Comparison of ENCODE assay signal across 1 cellular context in genomic region chr6:25992413-25993037, GRCh38.
TF ChIP-seq lines count a peak whose summit lies in the region.

No MANE protein-coding gene starts in this region.

TF ChIP-seq in HepG2, 621 proteins besides CTCF, POLR2A, EP300 and RAD21 (continued from another document and continues in another):
- TF ChIP-seq, protein P1, sequence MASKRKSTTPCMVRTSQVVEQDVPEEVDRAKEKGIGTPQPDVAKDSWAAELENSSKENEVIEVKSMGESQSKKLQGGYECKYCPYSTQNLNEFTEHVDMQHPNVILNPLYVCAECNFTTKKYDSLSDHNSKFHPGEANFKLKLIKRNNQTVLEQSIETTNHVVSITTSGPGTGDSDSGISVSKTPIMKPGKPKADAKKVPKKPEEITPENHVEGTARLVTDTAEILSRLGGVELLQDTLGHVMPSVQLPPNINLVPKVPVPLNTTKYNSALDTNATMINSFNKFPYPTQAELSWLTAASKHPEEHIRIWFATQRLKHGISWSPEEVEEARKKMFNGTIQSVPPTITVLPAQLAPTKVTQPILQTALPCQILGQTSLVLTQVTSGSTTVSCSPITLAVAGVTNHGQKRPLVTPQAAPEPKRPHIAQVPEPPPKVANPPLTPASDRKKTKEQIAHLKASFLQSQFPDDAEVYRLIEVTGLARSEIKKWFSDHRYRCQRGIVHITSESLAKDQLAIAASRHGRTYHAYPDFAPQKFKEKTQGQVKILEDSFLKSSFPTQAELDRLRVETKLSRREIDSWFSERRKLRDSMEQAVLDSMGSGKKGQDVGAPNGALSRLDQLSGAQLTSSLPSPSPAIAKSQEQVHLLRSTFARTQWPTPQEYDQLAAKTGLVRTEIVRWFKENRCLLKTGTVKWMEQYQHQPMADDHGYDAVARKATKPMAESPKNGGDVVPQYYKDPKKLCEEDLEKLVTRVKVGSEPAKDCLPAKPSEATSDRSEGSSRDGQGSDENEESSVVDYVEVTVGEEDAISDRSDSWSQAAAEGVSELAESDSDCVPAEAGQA (IDR thresholded peaks at IDR 0.05; ENCODE audit: low read depth): peak; percentile 73; the same call in 1 of the 2 replicates
- TF ChIP-seq, protein P1 (CRISPR knock-in tag; IDR thresholded peaks at IDR 0.05; ENCODE audit: borderline replicate concordance): peak; percentile 95
- TF ChIP-seq ZSCAN12 (CRISPR knock-in tag; IDR thresholded peaks at IDR 0.05) (no peak), NFATC3 (CRISPR knock-in tag; IDR thresholded peaks at IDR 0.05) (0 out of 2 replicates have a peak, but pooled peaks have one; percentile 54), NBN (conservative IDR thresholded peaks at IDR 0.05) (no peak), MXD4 (CRISPR knock-in tag; IDR thresholded peaks at IDR 0.05) (peak; percentile 55; the same call in 1 of the 2 replicates), MYNN (CRISPR knock-in tag; IDR thresholded peaks at IDR 0.05; ENCODE audit: low read depth) (no peak), ZSCAN5A (CRISPR knock-in tag; IDR thresholded peaks at IDR 0.05; ENCODE audit: borderline replicate concordance) (peak; percentile 97; the same call in 1 of the 2 replicates), CREM (IDR thresholded peaks at IDR 0.05) (peak; percentile 26; the same call in 1 of the 2 replicates), CREM (CRISPR knock-in tag; IDR thresholded peaks at IDR 0.05) (no peak), GTF3A (CRISPR knock-in tag; conservative IDR thresholded peaks at IDR 0.05) (peak; percentile 99; the same call in 1 of the 2 replicates), KLF6 (CRISPR knock-in tag; IDR thresholded peaks at IDR 0.05) (peak; percentile 92), ISX (CRISPR knock-in tag; conservative IDR thresholded peaks at IDR 0.05) (peak; percentile 60; the same call in 1 of the 2 replicates), PHF5A (CRISPR knock-in tag; IDR thresholded peaks at IDR 0.05; ENCODE audit: low read depth, unreplicated experiment) (peak; percentile 96), YY1 (IDR thresholded peaks at IDR 0.05; ENCODE audit: insufficient read depth, insufficient replicate concordance, low read depth, low read length) (peak; percentile 86), PPARG (CRISPR knock-in tag; conservative IDR thresholded peaks at IDR 0.05) (peak; percentile 67; the same call in 1 of the 2 replicates), SNRNP70 (IDR thresholded peaks at IDR 0.05; ENCODE audit: low read depth, low read length) (no peak), BHLHE40 (IDR thresholded peaks at IDR 0.05; ENCODE audit: low read length) (peak; percentile 35; the same call in 1 of the 2 replicates), KLF13 (CRISPR knock-in tag; IDR thresholded peaks at IDR 0.05) (peak; percentile 86), MAFG (CRISPR knock-in tag; IDR thresholded peaks at IDR 0.05) (no peak), HOXA3 (CRISPR knock-in tag; IDR thresholded peaks at IDR 0.05) (peak; percentile 90), TRIM22 (IDR thresholded peaks at IDR 0.05) (no peak), ZNF878 (CRISPR knock-in tag; IDR thresholded peaks at IDR 0.05) (peak; percentile 37; the same call in 1 of the 2 replicates), ZNF468 (CRISPR knock-in tag; IDR thresholded peaks at IDR 0.05) (0 out of 2 replicates have a peak, but pooled peaks have one; percentile 1), ZMAT3 (CRISPR knock-in tag; conservative IDR thresholded peaks at IDR 0.05) (peak; percentile 90), ZNF569 (CRISPR knock-in tag; IDR thresholded peaks at IDR 0.05; ENCODE audit: borderline replicate concordance) (peak; percentile 82; the same call in 1 of the 2 replicates), MED13 (CRISPR knock-in tag; IDR thresholded peaks at IDR 0.05) (no peak; the same call in 1 of the 2 replicates), MTERF4 (CRISPR knock-in tag; IDR thresholded peaks at IDR 0.05) (peak; percentile 90; the same call in 1 of the 2 replicates), E2F1 (CRISPR knock-in tag; IDR thresholded peaks at IDR 0.05) (peak; percentile 72; the same call in 1 of the 2 replicates), JUN (CRISPR knock-in tag; IDR thresholded peaks at IDR 0.05) (no peak), AGO1 (IDR thresholded peaks at IDR 0.05; ENCODE audit: low read depth, low read length, poor library complexity, severe bottlenecking) (peak; percentile 30)
- TF ChIP-seq, protein P2, sequence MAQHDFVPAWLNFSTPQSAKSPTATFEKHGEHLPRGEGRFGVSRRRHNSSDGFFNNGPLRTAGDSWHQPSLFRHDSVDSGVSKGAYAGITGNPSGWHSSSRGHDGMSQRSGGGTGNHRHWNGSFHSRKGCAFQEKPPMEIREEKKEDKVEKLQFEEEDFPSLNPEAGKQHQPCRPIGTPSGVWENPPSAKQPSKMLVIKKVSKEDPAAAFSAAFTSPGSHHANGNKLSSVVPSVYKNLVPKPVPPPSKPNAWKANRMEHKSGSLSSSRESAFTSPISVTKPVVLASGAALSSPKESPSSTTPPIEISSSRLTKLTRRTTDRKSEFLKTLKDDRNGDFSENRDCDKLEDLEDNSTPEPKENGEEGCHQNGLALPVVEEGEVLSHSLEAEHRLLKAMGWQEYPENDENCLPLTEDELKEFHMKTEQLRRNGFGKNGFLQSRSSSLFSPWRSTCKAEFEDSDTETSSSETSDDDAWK (CRISPR knock-in tag; IDR thresholded peaks at IDR 0.05): no peak
- TF ChIP-seq, protein P3, sequence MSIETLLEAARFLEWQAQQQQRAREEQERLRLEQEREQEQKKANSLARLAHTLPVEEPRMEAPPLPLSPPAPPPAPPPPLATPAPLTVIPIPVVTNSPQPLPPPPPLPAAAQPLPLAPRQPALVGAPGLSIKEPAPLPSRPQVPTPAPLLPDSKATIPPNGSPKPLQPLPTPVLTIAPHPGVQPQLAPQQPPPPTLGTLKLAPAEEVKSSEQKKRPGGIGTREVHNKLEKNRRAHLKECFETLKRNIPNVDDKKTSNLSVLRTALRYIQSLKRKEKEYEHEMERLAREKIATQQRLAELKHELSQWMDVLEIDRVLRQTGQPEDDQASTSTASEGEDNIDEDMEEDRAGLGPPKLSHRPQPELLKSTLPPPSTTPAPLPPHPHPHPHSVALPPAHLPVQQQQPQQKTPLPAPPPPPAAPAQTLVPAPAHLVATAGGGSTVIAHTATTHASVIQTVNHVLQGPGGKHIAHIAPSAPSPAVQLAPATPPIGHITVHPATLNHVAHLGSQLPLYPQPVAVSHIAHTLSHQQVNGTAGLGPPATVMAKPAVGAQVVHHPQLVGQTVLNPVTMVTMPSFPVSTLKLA (IDR thresholded peaks at IDR 0.05): 0 out of 2 replicates have a peak, but pooled peaks have one; percentile 33
- TF ChIP-seq, protein P4, sequence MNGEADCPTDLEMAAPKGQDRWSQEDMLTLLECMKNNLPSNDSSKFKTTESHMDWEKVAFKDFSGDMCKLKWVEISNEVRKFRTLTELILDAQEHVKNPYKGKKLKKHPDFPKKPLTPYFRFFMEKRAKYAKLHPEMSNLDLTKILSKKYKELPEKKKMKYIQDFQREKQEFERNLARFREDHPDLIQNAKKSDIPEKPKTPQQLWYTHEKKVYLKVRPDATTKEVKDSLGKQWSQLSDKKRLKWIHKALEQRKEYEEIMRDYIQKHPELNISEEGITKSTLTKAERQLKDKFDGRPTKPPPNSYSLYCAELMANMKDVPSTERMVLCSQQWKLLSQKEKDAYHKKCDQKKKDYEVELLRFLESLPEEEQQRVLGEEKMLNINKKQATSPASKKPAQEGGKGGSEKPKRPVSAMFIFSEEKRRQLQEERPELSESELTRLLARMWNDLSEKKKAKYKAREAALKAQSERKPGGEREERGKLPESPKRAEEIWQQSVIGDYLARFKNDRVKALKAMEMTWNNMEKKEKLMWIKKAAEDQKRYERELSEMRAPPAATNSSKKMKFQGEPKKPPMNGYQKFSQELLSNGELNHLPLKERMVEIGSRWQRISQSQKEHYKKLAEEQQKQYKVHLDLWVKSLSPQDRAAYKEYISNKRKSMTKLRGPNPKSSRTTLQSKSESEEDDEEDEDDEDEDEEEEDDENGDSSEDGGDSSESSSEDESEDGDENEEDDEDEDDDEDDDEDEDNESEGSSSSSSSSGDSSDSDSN (CRISPR knock-in tag; IDR thresholded peaks at IDR 0.05): peak; percentile 75
- TF ChIP-seq, protein P5, sequence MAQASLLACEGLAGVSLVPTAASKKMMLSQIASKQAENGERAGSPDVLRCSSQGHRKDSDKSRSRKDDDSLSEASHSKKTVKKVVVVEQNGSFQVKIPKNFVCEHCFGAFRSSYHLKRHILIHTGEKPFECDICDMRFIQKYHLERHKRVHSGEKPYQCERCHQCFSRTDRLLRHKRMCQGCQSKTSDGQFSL (CRISPR knock-in tag; IDR thresholded peaks at IDR 0.05): 0 out of 2 replicates have a peak, but pooled peaks have one; percentile 49
- TF ChIP-seq, protein P6, sequence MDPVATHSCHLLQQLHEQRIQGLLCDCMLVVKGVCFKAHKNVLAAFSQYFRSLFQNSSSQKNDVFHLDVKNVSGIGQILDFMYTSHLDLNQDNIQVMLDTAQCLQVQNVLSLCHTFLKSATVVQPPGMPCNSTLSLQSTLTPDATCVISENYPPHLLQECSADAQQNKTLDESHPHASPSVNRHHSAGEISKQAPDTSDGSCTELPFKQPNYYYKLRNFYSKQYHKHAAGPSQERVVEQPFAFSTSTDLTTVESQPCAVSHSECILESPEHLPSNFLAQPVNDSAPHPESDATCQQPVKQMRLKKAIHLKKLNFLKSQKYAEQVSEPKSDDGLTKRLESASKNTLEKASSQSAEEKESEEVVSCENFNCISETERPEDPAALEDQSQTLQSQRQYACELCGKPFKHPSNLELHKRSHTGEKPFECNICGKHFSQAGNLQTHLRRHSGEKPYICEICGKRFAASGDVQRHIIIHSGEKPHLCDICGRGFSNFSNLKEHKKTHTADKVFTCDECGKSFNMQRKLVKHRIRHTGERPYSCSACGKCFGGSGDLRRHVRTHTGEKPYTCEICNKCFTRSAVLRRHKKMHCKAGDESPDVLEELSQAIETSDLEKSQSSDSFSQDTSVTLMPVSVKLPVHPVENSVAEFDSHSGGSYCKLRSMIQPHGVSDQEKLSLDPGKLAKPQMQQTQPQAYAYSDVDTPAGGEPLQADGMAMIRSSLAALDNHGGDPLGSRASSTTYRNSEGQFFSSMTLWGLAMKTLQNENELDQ (CRISPR knock-in tag; IDR thresholded peaks at IDR 0.05; ENCODE audit: borderline replicate concordance): no peak
- TF ChIP-seq, protein P7, sequence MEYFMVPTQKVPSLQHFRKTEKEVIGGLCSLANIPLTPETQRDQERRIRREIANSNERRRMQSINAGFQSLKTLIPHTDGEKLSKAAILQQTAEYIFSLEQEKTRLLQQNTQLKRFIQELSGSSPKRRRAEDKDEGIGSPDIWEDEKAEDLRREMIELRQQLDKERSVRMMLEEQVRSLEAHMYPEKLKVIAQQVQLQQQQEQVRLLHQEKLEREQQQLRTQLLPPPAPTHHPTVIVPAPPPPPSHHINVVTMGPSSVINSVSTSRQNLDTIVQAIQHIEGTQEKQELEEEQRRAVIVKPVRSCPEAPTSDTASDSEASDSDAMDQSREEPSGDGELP (IDR thresholded peaks at IDR 0.05; ENCODE audit: borderline replicate concordance, low read depth): peak; percentile 84
